ENCODE assay signal across 1 cellular context in genomic region chr1:32870615-32871363, GRCh38.
TF ChIP-seq lines count a peak whose summit lies in the region.

Gene FNDC5, minus strand, starts transcription at chr1:32870912.

TF ChIP-seq in HepG2, 621 proteins besides CTCF, POLR2A, EP300 and RAD21 (continued from another document):
- TF ChIP-seq, protein P1, sequence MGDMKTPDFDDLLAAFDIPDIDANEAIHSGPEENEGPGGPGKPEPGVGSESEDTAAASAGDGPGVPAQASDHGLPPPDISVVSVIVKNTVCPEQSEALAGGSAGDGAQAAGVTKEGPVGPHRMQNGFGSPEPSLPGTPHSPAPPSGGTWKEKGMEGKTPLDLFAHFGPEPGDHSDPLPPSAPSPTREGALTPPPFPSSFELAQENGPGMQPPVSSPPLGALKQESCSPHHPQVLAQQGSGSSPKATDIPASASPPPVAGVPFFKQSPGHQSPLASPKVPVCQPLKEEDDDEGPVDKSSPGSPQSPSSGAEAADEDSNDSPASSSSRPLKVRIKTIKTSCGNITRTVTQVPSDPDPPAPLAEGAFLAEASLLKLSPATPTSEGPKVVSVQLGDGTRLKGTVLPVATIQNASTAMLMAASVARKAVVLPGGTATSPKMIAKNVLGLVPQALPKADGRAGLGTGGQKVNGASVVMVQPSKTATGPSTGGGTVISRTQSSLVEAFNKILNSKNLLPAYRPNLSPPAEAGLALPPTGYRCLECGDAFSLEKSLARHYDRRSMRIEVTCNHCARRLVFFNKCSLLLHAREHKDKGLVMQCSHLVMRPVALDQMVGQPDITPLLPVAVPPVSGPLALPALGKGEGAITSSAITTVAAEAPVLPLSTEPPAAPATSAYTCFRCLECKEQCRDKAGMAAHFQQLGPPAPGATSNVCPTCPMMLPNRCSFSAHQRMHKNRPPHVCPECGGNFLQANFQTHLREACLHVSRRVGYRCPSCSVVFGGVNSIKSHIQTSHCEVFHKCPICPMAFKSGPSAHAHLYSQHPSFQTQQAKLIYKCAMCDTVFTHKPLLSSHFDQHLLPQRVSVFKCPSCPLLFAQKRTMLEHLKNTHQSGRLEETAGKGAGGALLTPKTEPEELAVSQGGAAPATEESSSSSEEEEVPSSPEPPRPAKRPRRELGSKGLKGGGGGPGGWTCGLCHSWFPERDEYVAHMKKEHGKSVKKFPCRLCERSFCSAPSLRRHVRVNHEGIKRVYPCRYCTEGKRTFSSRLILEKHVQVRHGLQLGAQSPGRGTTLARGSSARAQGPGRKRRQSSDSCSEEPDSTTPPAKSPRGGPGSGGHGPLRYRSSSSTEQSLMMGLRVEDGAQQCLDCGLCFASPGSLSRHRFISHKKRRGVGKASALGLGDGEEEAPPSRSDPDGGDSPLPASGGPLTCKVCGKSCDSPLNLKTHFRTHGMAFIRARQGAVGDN (CRISPR knock-in tag; IDR thresholded peaks at IDR 0.05), result peak; percentile 34; the same call in 1 of the 2 replicates
